ENCODE assay signal across 8 cellular contexts in the genomic region with DNA sequence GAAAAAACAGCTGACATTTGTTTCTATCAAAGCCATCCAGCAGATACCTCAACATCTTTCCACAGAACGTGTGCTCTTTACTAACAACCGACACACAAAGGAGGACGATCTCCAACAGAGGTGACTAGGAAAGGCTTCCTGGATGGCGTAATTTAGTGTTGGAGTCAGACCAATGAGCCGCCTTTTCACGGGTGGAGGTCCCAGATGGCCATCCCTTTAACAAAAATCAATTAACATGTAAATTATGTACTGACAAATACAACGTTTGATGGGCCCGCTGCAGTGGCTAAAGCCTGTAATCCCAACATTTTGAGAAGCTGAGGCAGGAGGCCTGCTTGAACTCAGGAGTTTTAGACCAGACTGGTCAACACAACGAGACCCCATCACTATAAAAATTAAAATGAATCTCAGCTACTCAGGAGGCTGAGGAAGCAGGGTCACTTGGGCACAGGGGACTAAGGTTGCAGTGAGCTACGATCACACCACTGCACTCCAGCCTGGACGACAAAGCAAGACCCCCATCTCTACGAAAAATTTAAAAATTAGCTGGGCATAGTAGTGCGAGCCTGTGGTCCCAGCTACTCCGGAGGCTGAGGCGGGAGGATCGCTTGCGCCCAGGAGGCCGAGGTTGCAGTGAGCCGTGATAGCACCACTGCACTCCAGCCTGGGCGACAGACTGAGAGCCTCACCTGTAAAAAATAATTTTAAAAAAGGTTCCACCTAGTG. TPM values are rescaled to one million over a fixed set of nuclear protein-coding genes. Genes with fewer than 3 reads are reported as not detected.
DNase-seq lines count a peak whose midpoint lies in the region; TF ChIP-seq lines count a peak whose summit lies in the region.

No MANE protein-coding gene starts in this region.

- H3K9me2 ChIP-seq in PC-9 (ENCODE audit: insufficient read depth) = no peaks in the 10 kb centered on the region

- intact Hi-C loops in PC-9 (cut with micrococcal nuclease; ENCODE audit: unreplicated experiment) (loop anchor here (2.0 kb wide), 1 partner anchor 60 kb away; a partner anchor contains a TSS), ovary (cut with DNase I) (no loop called here)

- H3K27me3 Mint-ChIP-seq in endothelial cell (ENCODE audit: unreplicated experiment) = peaks cover 14% of the 10 kb centered on the region

- H3K27ac ChIP-seq in PC-9 (peak overlapping the region; percentile 66), ovary (peak overlapping the region; percentile 91 to 97)

- TF ChIP-seq EP300 in ovary (IDR thresholded peaks at IDR 0.05) = no peak

- H3K36me3 ChIP-seq in GM06990 (ENCODE audit: control insufficient read depth, insufficient read depth, low read length) (no peaks in the 10 kb centered on the region), PC-9 (ENCODE audit: low read depth) (0 out of 2 replicates have a peak, but pooled peaks cover 5% of the 10 kb centered on the region), ovary (no peaks in the 10 kb centered on the region)

- peaks cover 21% of the 10 kb centered on the region for H3K4me1 Mint-ChIP-seq in endothelial cell (ENCODE audit: unreplicated experiment)

- H3K9me3 Mint-ChIP-seq in endothelial cell (ENCODE audit: unreplicated experiment) = no peaks in the 10 kb centered on the region

- no peaks in the 10 kb centered on the region for H3K27me3 ChIP-seq in GM06990 (replicated peaks; ENCODE audit: control insufficient read depth, insufficient read depth, low read length)
- no peaks in the 10 kb centered on the region for H3K27me3 ChIP-seq in PC-9 (ENCODE audit: insufficient read depth, low read depth)
- no peaks in the 10 kb centered on the region for H3K27me3 ChIP-seq in ovary

- H3F3A ChIP-seq in PC-9 (ENCODE audit: insufficient read depth, low read depth) = no peaks in the 10 kb centered on the region

- POLR2A ChIA-PET in PC-9 (lab: Charles Lee; ENCODE audit: unreplicated experiment) = interaction anchor here (0.6 kb wide), 1 partner anchor 64 kb away, joined by 6 read pairs; no protein-coding TSS in a partner anchor

- DNase-seq in GM06990 (ENCODE audit: extremely low read depth, insufficient read length) (no peak), PC-9 (no peak), endothelial cell (ENCODE audit: low spot score) (peak; percentile 4), ovary (peak in 4 of 5 donors; percentile 7 to 40 (median 30)), NCI-H345 treated with DMSO at 0.1 percent for 48 hours (lab: John Stamatoyannopoulos, UW; ENCODE audit: unreplicated experiment) (no peak), NCI-H526 treated with DMSO at 0.1 percent for 48 hours (lab: John Stamatoyannopoulos, UW) (no peak), GOT3 (lab: John Stamatoyannopoulos, UW) (no peak), NCI-H1048 (lab: John Stamatoyannopoulos, UW) (no peak)

- WGBS in ovary, 3 donors = 47 to 58% (median 57%) methylated on average over 20 of the region's 20 CpGs

- H3K4me2 ChIP-seq in PC-9 = peak overlapping the region; percentile 93

- BruUV-seq in PC-9 (replicated peaks; lab: Mats Ljungman, UMichigan) = no TSS peak

- H3K4me1 ChIP-seq in PC-9 (replicated peaks; ENCODE audit: insufficient read depth) (peaks cover 17% of the 10 kb centered on the region; the same call in 1 of the 2 replicates), ovary (ENCODE audit: insufficient read depth) (peaks cover 3% of the 10 kb centered on the region)

- H3K27ac Mint-ChIP-seq in endothelial cell (ENCODE audit: unreplicated experiment) = peak overlapping the region; percentile 96

- no peaks in the 10 kb centered on the region for H3K9me3 ChIP-seq in PC-9 (ENCODE audit: insufficient read depth, low read depth)
- no peaks in the 10 kb centered on the region for H3K9me3 ChIP-seq in ovary

- H3K36me3 Mint-ChIP-seq in endothelial cell (ENCODE audit: low read depth, unreplicated experiment) = peaks cover 13% of the 10 kb centered on the region

- H3K79me2 ChIP-seq in PC-9 (ENCODE audit: low read depth) = peaks cover 17% of the 10 kb centered on the region

- H3K4me3 Mint-ChIP-seq in endothelial cell (ENCODE audit: unreplicated experiment) = peak overlapping the region; percentile 88

- CTCF ChIA-PET in PC-9 (lab: Charles Lee) = interaction anchor here (0.6 kb wide), 1 partner anchor 164 kb away, joined by 3 read pairs; no protein-coding TSS in a partner anchor

- no peak for TF ChIP-seq CTCF in GM06990 (IDR thresholded peaks at IDR 0.05; ENCODE audit: insufficient read depth, low read length, poor library complexity, severe bottlenecking)
- no peak for TF ChIP-seq CTCF in PC-9 (conservative IDR thresholded peaks at IDR 0.05)
- TF ChIP-seq CTCF in endothelial cell (IDR thresholded peaks at IDR 0.05; ENCODE audit: unreplicated experiment) = no peak
- no peak for TF ChIP-seq CTCF in ovary (IDR thresholded peaks at IDR 0.05)

- H2AFZ ChIP-seq in PC-9 = peak overlapping the region; percentile 92

- no peaks in the 10 kb centered on the region for H4K20me1 ChIP-seq in PC-9 (ENCODE audit: insufficient read depth)

- peak overlapping the region; percentile 95 for H3K4me3 ChIP-seq in GM06990 (replicated peaks; ENCODE audit: low read depth, low read length)
- peak overlapping the region; percentile 93 for H3K4me3 ChIP-seq in PC-9
- H3K4me3 ChIP-seq in ovary = peak overlapping the region; percentile 96

- no peak for TF ChIP-seq POLR2A in ovary (IDR thresholded peaks at IDR 0.05)

RNA-seq across cellular contexts. Expression of a gene that starts 1.2 kb away (rescaled TPM):
- total RNA-seq in PC-9 (2021) = 22.3 and 29.0 TPM in 2 replicates
- 111 TPM for total RNA-seq in endothelial cell (ENCODE audit: unreplicated experiment)
- total RNA-seq in ovary = 10 to 100 TPM; 25.3 to 49.8 (median 44.4) TPM
- polyA plus RNA-seq in ovary = 10 to 100 TPM in 1 of 2 donors, 1 to 10 TPM in 1; 9.6 to 20.1 TPM

RNA-seq across cellular contexts. Expression of a gene that starts 59.0 kb away (rescaled TPM):
- total RNA-seq in PC-9 (2021) (20.8 and 26.5 TPM in 2 replicates), endothelial cell (ENCODE audit: unreplicated experiment) (22.2 TPM), ovary (10 to 100 TPM; 13.2 to 30.5 (median 25.4) TPM)
- polyA plus RNA-seq in ovary = 10 to 100 TPM in 1 of 2 donors, 1 to 10 TPM in 1; 6.4 to 13.6 TPM

Comparison
In these comparisons a context has a peak if more than half of its experiments do, and no peak if none do; other contexts are left out.
1. DNase-seq: peak in endothelial cell (single experiment) and ovary (4 of 5); none in GM06990 (single experiment), PC-9 (0 of 2), NCI-H345 treated with DMSO at 0.1 percent for 48 hours (single experiment), NCI-H526 treated with DMSO at 0.1 percent for 48 hours (single experiment), GOT3 (single experiment) and NCI-H1048 (single experiment).
2. Peak in every context shown above with its lines, with median percentiles within 50 percentile points of each other: H3K4me3 ChIP-seq.